ENCODE assay signal across 8 cellular contexts in genomic region chr3:33437556-33438283, GRCh38. TPM values are rescaled to one million over a fixed set of nuclear protein-coding genes. Genes with fewer than 3 reads are reported as not detected.
DNase-seq lines count a peak whose midpoint lies in the region; ATAC-seq and TF ChIP-seq lines count a peak whose summit lies in the region.

No MANE protein-coding gene starts in this region.

- H3K4me3 ChIP-seq in CD4-positive, alpha-beta memory T cell (ENCODE audit: low read length in 2 of 2) = peak overlapping the region; percentile 24 to 97
- peak overlapping the region; percentile 87 for H3K4me3 ChIP-seq in choroid plexus epithelial cell (ENCODE audit: low read depth, low read length)
- H3K4me3 ChIP-seq in muscle layer of duodenum (ENCODE audit: low read depth in 1 of 2, low read length in 2 of 2) = peak overlapping the region; percentile 66 to 77

- ATAC-seq in GM18505 (IDR thresholded peaks at IDR 0.05; ENCODE audit: unreplicated experiment) (no peak), GM21381 (IDR thresholded peaks at IDR 0.05; ENCODE audit: unreplicated experiment) (no peak)

- H3K27me3 ChIP-seq in CD4-positive, alpha-beta memory T cell (ENCODE audit: insufficient read depth, low read length) = no peaks in the 10 kb centered on the region
- no peaks in the 10 kb centered on the region for H3K27me3 ChIP-seq in muscle layer of duodenum (ENCODE audit: low read depth, low read length)

- no peak for DNase-seq in CD4-positive, alpha-beta memory T cell
- DNase-seq in M059J (ENCODE audit: low read depth) (peak; percentile 33), choroid plexus epithelial cell (ENCODE audit: low read depth) (peak; percentile 72), epidermal melanocyte (ENCODE audit: insufficient read length, low spot score) (no peak), NCI-H146 treated with DMSO at 0.1 percent for 48 hours (lab: John Stamatoyannopoulos, UW; ENCODE audit: unreplicated experiment) (no peak)

- peaks cover 42 to 77% (median 64%) of the 10 kb centered on the region in 4 donors for H3K4me1 Mint-ChIP-seq in CD4-positive, alpha-beta memory T cell

- peaks cover 66% of the 10 kb centered on the region for H3K4me1 ChIP-seq in CD4-positive, alpha-beta memory T cell (ENCODE audit: insufficient read depth, low read length)
- peaks cover 16 to 31% of the 10 kb centered on the region in 2 donors for H3K4me1 ChIP-seq in muscle layer of duodenum (ENCODE audit: control insufficient read depth in 1 of 2, insufficient read depth in 2 of 2, low read length in 2 of 2)

- peak overlapping the region in 6 of 7 donors; percentile 47 to 95 (median 90) for H3K27ac Mint-ChIP-seq in CD4-positive, alpha-beta memory T cell

- no peak for TF ChIP-seq CTCF in choroid plexus epithelial cell (conservative IDR thresholded peaks at IDR 0.05; ENCODE audit: low read depth, low read length)

- H3K36me3 Mint-ChIP-seq in CD4-positive, alpha-beta memory T cell = peaks cover 0 to 13% of the 10 kb centered on the region in 2 donors

- H3K27me3 Mint-ChIP-seq in CD4-positive, alpha-beta memory T cell = no peaks in the 10 kb centered on the region

- no peaks in the 10 kb centered on the region for H3K9me3 ChIP-seq in CD4-positive, alpha-beta memory T cell (ENCODE audit: control insufficient read depth in 1 of 2, low read length in 2 of 2)
- H3K9me3 ChIP-seq in muscle layer of duodenum (ENCODE audit: control insufficient read depth in 1 of 2, low read length in 2 of 2) = no peaks in the 10 kb centered on the region

- CTCF ChIA-PET in CD4-positive, alpha-beta memory T cell (lab: Charles Lee; ENCODE audit: partially characterized antibody) = interaction anchor here (1.8 kb wide), 1 partner anchor 8 kb away, joined by 3 read pairs; no protein-coding TSS in a partner anchor

- POLR2A ChIA-PET in CD4-positive, alpha-beta memory T cell (lab: Charles Lee; ENCODE audit: partially characterized antibody) = interaction anchor here (1.3 to 3.5 kb wide), 2 partner anchors 8 to 280 kb away, joined by 5 to 15 read pairs; partner anchors contain the start of gene CLASP2

- no peaks in the 10 kb centered on the region for H3K36me3 ChIP-seq in CD4-positive, alpha-beta memory T cell (ENCODE audit: insufficient read depth, low read length)
- peaks cover 0 to 5% of the 10 kb centered on the region in 2 donors for H3K36me3 ChIP-seq in muscle layer of duodenum (ENCODE audit: control insufficient read depth in 1 of 2, insufficient read depth in 2 of 2, low read length in 2 of 2)

- TF ChIP-seq POLR2A in GM18505 (IDR thresholded peaks at IDR 0.05; ENCODE audit: borderline replicate concordance, extremely low read depth, insufficient read depth, insufficient read length) = no peak

- no peaks in the 10 kb centered on the region for H3K9me3 Mint-ChIP-seq in CD4-positive, alpha-beta memory T cell

- peak overlapping the region; percentile 91 for H3K27ac ChIP-seq in CD4-positive, alpha-beta memory T cell (ENCODE audit: low read depth, low read length)
- peak overlapping the region; percentile 93 for H3K27ac ChIP-seq in muscle layer of duodenum (ENCODE audit: low read length)

- H3K4me3 Mint-ChIP-seq in CD4-positive, alpha-beta memory T cell = peak overlapping the region; percentile 83 to 96 (median 88)

- intact Hi-C loops in CD4-positive, alpha-beta memory T cell (cut with micrococcal nuclease) = no loop called here

RNA-seq across cellular contexts. Expression of gene UBP1, which starts 2.5 kb away (rescaled TPM):
- total RNA-seq in CD4-positive, alpha-beta memory T cell = 10 to 100 TPM; 91.8 to 94.1 TPM
- 10 to 100 TPM in 1 of 2 donors, 1 to 10 TPM in 1; 7.0 to 14.5 TPM for polyA plus RNA-seq in CD4-positive, alpha-beta memory T cell
- total RNA-seq in M059J (2014; rRNA removed; shearing (Covaris generic)) = 23.9 and 25.9 TPM in 2 replicates

Comparison
In these comparisons a context has a peak if more than half of its experiments do, and no peak if none do; other contexts are left out.
1. DNase-seq: peak in M059J (single experiment) and choroid plexus epithelial cell (single experiment); none in CD4-positive, alpha-beta memory T cell (0 of 5), epidermal melanocyte (single experiment) and NCI-H146 treated with DMSO at 0.1 percent for 48 hours (single experiment).
2. Peak in every context shown above with its lines, with median percentiles within 50 percentile points of each other: H3K4me3 ChIP-seq.